Comparison of ENCODE assay signal across 7 cellular contexts in genomic region chr16:75361936-75362335, GRCh38.
"Had no signal": no experiment of that assay in that cellular context is flagged by ENCODE, and none has a peak within 500 bp of the region (broad histone marks: within the 10 kb centered on the region; RNA-seq: fewer than 3 reads in every experiment).

No MANE protein-coding gene starts in this region.

- H2AFZ ChIP-seq: GM23248 had no signal

- H3K4me3 ChIP-seq: GM23248 had no signal

- H3K9me3 Mint-ChIP-seq: H9 had no signal

- DNase-seq: GM23248, H9, HCEC 1CT, IMR-90 had no signal

- H3K9ac ChIP-seq: GM23248 had no signal

- H3K4me3 Mint-ChIP-seq: H9 had no signal

- H3K27ac ChIP-seq: GM23248 had no signal

- FAIRE-seq: H1, H54, HTR-8/SVneo had no signal

- H3K4me1 Mint-ChIP-seq: H9 had no signal
